8 cellular contexts compared by ENCODE assay signal in the genomic region with DNA sequence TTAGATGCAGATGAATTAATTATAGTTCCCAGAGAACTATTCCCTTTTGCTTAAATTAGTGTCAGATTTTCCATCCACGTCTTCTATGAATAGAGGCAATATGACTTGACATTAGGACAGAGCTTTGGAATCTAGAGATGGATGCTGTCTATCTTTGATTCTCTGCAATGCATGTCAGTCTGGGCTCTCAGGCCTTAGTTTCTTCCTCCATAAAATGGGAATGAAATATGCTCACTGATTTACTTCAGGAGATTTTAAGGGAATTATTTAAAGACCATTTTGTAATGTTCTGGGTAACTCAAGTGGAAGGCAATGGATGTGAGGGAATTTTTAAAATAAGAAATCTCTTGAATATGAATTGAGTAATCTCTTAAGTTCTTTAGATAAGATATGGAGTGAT.
"Had no signal": no experiment of that assay in that cellular context is flagged by ENCODE, and none has a peak within 500 bp of the region (broad histone marks: within the 10 kb centered on the region; RNA-seq: fewer than 3 reads in every experiment).

No MANE protein-coding gene starts in this region.

- H3K9me3 Mint-ChIP-seq: GM23338, H9 had no signal

- DNase-seq: H9, HCEC 1CT, KG1 had no signal

- H3K27me3 Mint-ChIP-seq: IgD-negative memory B cell had no signal

- FAIRE-seq: H1, H54, HTR-8/SVneo had no signal

- H3K27ac Mint-ChIP-seq: GM23338, H9, IgD-negative memory B cell had no signal

- H3K4me3 ChIP-seq: GM23338 had no signal

- H2AFZ ChIP-seq: GM23338 had no signal

- ATAC-seq: GM23338 had no signal

- H3K4me1 Mint-ChIP-seq: GM23338, H9 had no signal

- H3K4me2 ChIP-seq: GM23338 had no signal

- H3K4me3 Mint-ChIP-seq: GM23338, H9, IgD-negative memory B cell had no signal
